In the genomic region with DNA sequence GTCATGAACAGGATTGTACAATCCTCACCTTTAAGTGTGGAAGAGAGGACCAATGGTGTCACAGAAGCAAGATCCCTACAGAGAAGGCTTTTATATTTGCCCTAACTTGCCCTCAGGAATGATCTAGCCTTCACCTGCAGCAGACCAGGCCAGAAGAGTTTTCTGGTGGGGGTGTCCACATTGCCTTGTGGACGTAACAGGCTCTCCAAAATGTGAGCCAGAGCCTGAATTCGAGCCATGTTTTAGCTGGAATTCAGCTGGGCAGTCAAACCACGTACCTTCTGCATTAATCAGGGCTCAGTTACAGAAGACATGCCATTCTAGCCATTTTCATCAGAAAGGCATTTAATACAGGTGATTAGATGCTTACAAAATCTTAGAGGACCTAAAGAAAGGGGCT, we compare ENCODE assay signal across 21 cellular contexts. TPM values are rescaled to one million over a fixed set of nuclear protein-coding genes. Genes with fewer than 3 reads are reported as not detected.
DNase-seq lines count a peak whose midpoint lies in the region; ATAC-seq and TF ChIP-seq lines count a peak whose summit lies in the region.
"Had no signal": no experiment of that assay in that cellular context is flagged by ENCODE, and none has a peak within 500 bp of the region (broad histone marks: within the 10 kb centered on the region; RNA-seq: fewer than 3 reads in every experiment).

No MANE protein-coding gene starts in this region.

- no peaks in the 10 kb centered on the region for H3K36me3 Mint-ChIP-seq in stimulated activated naive B cell treated with anti-CD40 and anti-IgM and Interleukin-4, amounts not matched to agents 10 μg/mL and 1 μg/mL and 100 μg/mL, for 72 hours
- H3K36me3 Mint-ChIP-seq in endodermal cell (ENCODE audit: low read depth), result no peaks in the 10 kb centered on the region
- H3K36me3 Mint-ChIP-seq: CD4-positive, alpha-beta memory T cell had no signal

- no TSS peak for BruUV-seq in OCI-LY7 (replicated peaks; lab: Mats Ljungman, UMichigan)

- H3K4me3 Mint-ChIP-seq in stimulated activated naive B cell treated with anti-CD40 and anti-IgM and Interleukin-4, amounts not matched to agents 10 μg/mL and 1 μg/mL and 100 μg/mL, for 72 hours, result no peak overlapping the region
- no peak overlapping the region for H3K4me3 Mint-ChIP-seq in endodermal cell
- H3K4me3 Mint-ChIP-seq: CD4-positive, alpha-beta memory T cell had no signal

- no peak overlapping the region for H3K4me3 ChIP-seq in DND-41 (ENCODE audit: low read depth in 1 of 2, low read length in 2 of 2)
- H3K4me3 ChIP-seq in OCI-LY7 (ENCODE audit: low read depth, low read length, poor library complexity, severe bottlenecking), result no peak overlapping the region
- H3K4me3 ChIP-seq in neural cell (ENCODE audit: low read length), result no peak overlapping the region
- no peak overlapping the region for H3K4me3 ChIP-seq in endodermal cell (ENCODE audit: low read length)
- H3K4me3 ChIP-seq: A549, K562, SJSA1 had no signal

- WGBS in endodermal cell (ENCODE audit: insufficient coverage in 1 of 2, insufficient read length in 1 of 2), 2 experiments, result 94 to 95% methylated on average over 3 of the region's 3 CpGs

- no peaks in the 10 kb centered on the region for H3F3A ChIP-seq in neural cell (ENCODE audit: insufficient read depth, low read length, poor library complexity, severe bottlenecking)

- H3K9me2 ChIP-seq in OCI-LY7 (ENCODE audit: insufficient read depth, low read length) (no peaks in the 10 kb centered on the region), neural cell (ENCODE audit: insufficient read depth, low read length) (no peaks in the 10 kb centered on the region)

- TF ChIP-seq EP300 in neural cell (conservative IDR thresholded peaks at IDR 0.05; ENCODE audit: poor library complexity, severe bottlenecking), result no peak

- DNase-seq in AG20443 (ENCODE audit: low spot score) (peak; percentile 41), DND-41 (no peak), OCI-LY7 (ENCODE audit: low spot score) (no peak), endodermal cell (no peak)
- DNase-seq in stimulated activated naive B cell treated with anti-CD40 and anti-IgM and Interleukin-4, amounts not matched to agents 10 μg/mL and 1 μg/mL and 100 μg/mL, for 72 hours, result no peak
- DNase-seq: CD4-positive, alpha-beta memory T cell; GDM1; MM.1S; NCI-H1048; NCI-H1417 treated with DMSO at 0.1 percent for 48 hours; NCI-H187 treated with DMSO at 0.1 percent for 48 hours; NCI-H345; NCI-H524 treated with DMSO at 0.1 percent for 48 hours; NCI-H82 had no signal

- H3K9ac ChIP-seq in DND-41 (ENCODE audit: low read depth, low read length), result no peak overlapping the region
- peak overlapping the region; percentile 45 for H3K9ac ChIP-seq in neural cell (ENCODE audit: low read length)
- no peak overlapping the region for H3K9ac ChIP-seq in endodermal cell (ENCODE audit: extremely low read depth, low read length, poor library complexity, severe bottlenecking)

- no peak overlapping the region for H3K27ac ChIP-seq in DND-41 (ENCODE audit: low read length)
- no peak overlapping the region for H3K27ac ChIP-seq in OCI-LY7 (ENCODE audit: low read depth, low read length, poor library complexity, severe bottlenecking)
- peak overlapping the region; percentile 73 for H3K27ac ChIP-seq in neural cell (ENCODE audit: low read length)
- H3K27ac ChIP-seq in endodermal cell (ENCODE audit: low read depth, low read length), result no peak overlapping the region
- H3K27ac ChIP-seq: A549, SJSA1 had no signal

- 0 out of 2 replicates have a peak overlapping the region, but pooled peaks have one; percentile 17 for H2AFZ ChIP-seq in DND-41 (ENCODE audit: low read depth, low read length)
- peak overlapping the region; percentile 59 for H2AFZ ChIP-seq in OCI-LY7 (ENCODE audit: low read length)
- peak overlapping the region; percentile 80 for H2AFZ ChIP-seq in neural cell (ENCODE audit: low read depth, low read length)

- H3K4me1 ChIP-seq in DND-41 (ENCODE audit: insufficient read depth, low read length) (no peaks in the 10 kb centered on the region), OCI-LY7 (ENCODE audit: insufficient read depth, low read length, poor library complexity, severe bottlenecking) (peaks cover 14% of the 10 kb centered on the region), endodermal cell (ENCODE audit: control insufficient read depth, insufficient read depth, low read length) (no peaks in the 10 kb centered on the region)
- H3K4me1 ChIP-seq: A549, SJSA1 had no signal

- H3K4me2 ChIP-seq in DND-41 (ENCODE audit: insufficient read depth, low read length) (no peak overlapping the region), OCI-LY7 (ENCODE audit: low read length) (no peak overlapping the region), neural cell (ENCODE audit: low read length) (no peak overlapping the region)
- H3K4me2 ChIP-seq: A549 had no signal

- H3K27me3 ChIP-seq in DND-41 (ENCODE audit: insufficient read depth, low read length, poor library complexity), result no peaks in the 10 kb centered on the region
- H3K27me3 ChIP-seq in neural cell (ENCODE audit: insufficient read depth, low read depth, low read length), result no peaks in the 10 kb centered on the region
- H3K27me3 ChIP-seq in endodermal cell (ENCODE audit: control insufficient read depth, insufficient read depth, low read length, poor library complexity, severe bottlenecking), result no peaks in the 10 kb centered on the region
- H3K27me3 ChIP-seq: SJSA1 had no signal

- ATAC-seq in DND-41 (ENCODE audit: insufficient read depth, low read depth) (no peak), GM21529 (IDR thresholded peaks at IDR 0.05; ENCODE audit: unreplicated experiment) (no peak)
- no peak for ATAC-seq in stimulated activated naive B cell treated with anti-CD40 and anti-IgM and Interleukin-4, amounts not matched to agents 10 μg/mL and 1 μg/mL and 100 μg/mL, for 72 hours (replicated peaks)
- ATAC-seq: A549, HepG2, K562, Right ventricle myocardium inferior had no signal

- intact Hi-C loops in OCI-LY7 (cut with micrococcal nuclease; ENCODE audit: unreplicated experiment), result no loop called here

- no peak for TF ChIP-seq RAD21 in neural cell (conservative IDR thresholded peaks at IDR 0.05)

- no peaks in the 10 kb centered on the region for H3K27me3 Mint-ChIP-seq in stimulated activated naive B cell treated with anti-CD40 and anti-IgM and Interleukin-4, amounts not matched to agents 10 μg/mL and 1 μg/mL and 100 μg/mL, for 72 hours
- no peaks in the 10 kb centered on the region for H3K27me3 Mint-ChIP-seq in endodermal cell (ENCODE audit: insufficient read depth)
- H3K27me3 Mint-ChIP-seq: CD4-positive, alpha-beta memory T cell had no signal

- CTCF ChIA-PET in OCI-LY7 (lab: Charles Lee; ENCODE audit: unreplicated experiment), result no interaction called here

- H4K20me1 ChIP-seq in DND-41 (ENCODE audit: insufficient read depth, low read length) (no peaks in the 10 kb centered on the region), OCI-LY7 (ENCODE audit: insufficient read depth, low read length) (no peaks in the 10 kb centered on the region), neural cell (ENCODE audit: insufficient read depth) (no peaks in the 10 kb centered on the region)

- H3K79me2 ChIP-seq in DND-41 (ENCODE audit: insufficient read depth, low read length) (no peaks in the 10 kb centered on the region), OCI-LY7 (ENCODE audit: insufficient read depth, low read depth, low read length) (no peaks in the 10 kb centered on the region), neural cell (replicated peaks; ENCODE audit: insufficient read depth, low read length) (no peaks in the 10 kb centered on the region)

- POLR2A ChIA-PET in OCI-LY7 (lab: Charles Lee), result no interaction called here

- no peaks in the 10 kb centered on the region for H3K36me3 ChIP-seq in DND-41 (ENCODE audit: insufficient read depth, low read length)
- H3K36me3 ChIP-seq in OCI-LY7 (ENCODE audit: insufficient read depth, low read length), result no peaks in the 10 kb centered on the region
- no peaks in the 10 kb centered on the region for H3K36me3 ChIP-seq in neural cell (ENCODE audit: insufficient read depth, low read length)
- H3K36me3 ChIP-seq in endodermal cell (ENCODE audit: control insufficient read depth, insufficient read depth, low read length), result no peaks in the 10 kb centered on the region
- H3K36me3 ChIP-seq: SJSA1 had no signal

- H3K9me3 Mint-ChIP-seq in stimulated activated naive B cell treated with anti-CD40 and anti-IgM and Interleukin-4, amounts not matched to agents 10 μg/mL and 1 μg/mL and 100 μg/mL, for 72 hours, result no peaks in the 10 kb centered on the region
- no peaks in the 10 kb centered on the region for H3K9me3 Mint-ChIP-seq in endodermal cell
- H3K9me3 Mint-ChIP-seq: CD4-positive, alpha-beta memory T cell had no signal

- no peak for TF ChIP-seq CTCF in DND-41 (IDR thresholded peaks at IDR 0.05; ENCODE audit: borderline replicate concordance, extremely low read depth, low read length, poor library complexity, severe bottlenecking)
- no peak for TF ChIP-seq CTCF in OCI-LY7 (conservative IDR thresholded peaks at IDR 0.05; ENCODE audit: low read length)
- no peak for TF ChIP-seq CTCF in neural cell (IDR thresholded peaks at IDR 0.05; ENCODE audit: poor library complexity, severe bottlenecking)
- no peak for TF ChIP-seq CTCF in endodermal cell (conservative IDR thresholded peaks at IDR 0.05)

- peaks cover 9 to 15% of the 10 kb centered on the region in 2 donors for H3K4me1 Mint-ChIP-seq in stimulated activated naive B cell treated with anti-CD40 and anti-IgM and Interleukin-4, amounts not matched to agents 10 μg/mL and 1 μg/mL and 100 μg/mL, for 72 hours
- no peaks in the 10 kb centered on the region for H3K4me1 Mint-ChIP-seq in endodermal cell

- H3K27ac Mint-ChIP-seq in stimulated activated naive B cell treated with anti-CD40 and anti-IgM and Interleukin-4, amounts not matched to agents 10 μg/mL and 1 μg/mL and 100 μg/mL, for 72 hours, result no peak overlapping the region
- H3K27ac Mint-ChIP-seq in endodermal cell, result no peak overlapping the region
- H3K27ac Mint-ChIP-seq: CD4-positive, alpha-beta memory T cell had no signal

- H3K9me3 ChIP-seq in DND-41 (ENCODE audit: insufficient read depth, low read length, severe bottlenecking) (no peaks in the 10 kb centered on the region), OCI-LY7 (ENCODE audit: low read length) (no peaks in the 10 kb centered on the region), neural cell (ENCODE audit: low read length) (no peaks in the 10 kb centered on the region), endodermal cell (ENCODE audit: control insufficient read depth, low read length) (no peaks in the 10 kb centered on the region)
- H3K9me3 ChIP-seq: A549, SJSA1 had no signal

TF ChIP-seq in neural cell, 6 proteins besides CTCF, POLR2A, EP300 and RAD21:
- TF ChIP-seq SMC3 (conservative IDR thresholded peaks at IDR 0.05; ENCODE audit: poor library complexity), result no peak

RNA-seq across cellular contexts. Expression of a gene that starts 23.6 kb away (rescaled TPM):
- total RNA-seq in OCI-LY7 (2014; rRNA removed; shearing (Covaris generic)), result 24.5 and 30.1 TPM in 2 replicates
- total RNA-seq in OCI-LY7 (2022) (129 and 143 TPM in 2 replicates), endodermal cell (100 to 1,000 TPM; 166 to 194 TPM)
- polyA plus RNA-seq in neural cell, result 40.1 and 42.4 TPM in 2 replicates
- polyA minus RNA-seq in neural cell, result 70.6 and 86.5 TPM in 2 replicates
- 130 TPM for polyA plus RNA-seq in endodermal cell (2013, experiment 1 of 2)
- 118 TPM for polyA plus RNA-seq in endodermal cell (2013, experiment 2 of 2)

RNA-seq across cellular contexts. Expression of a gene that starts 51.8 kb away (rescaled TPM):
- 148 and 149 TPM in 2 replicates for total RNA-seq in OCI-LY7 (2014; rRNA removed; shearing (Covaris generic))
- total RNA-seq in OCI-LY7 (2022) (115 and 123 TPM in 2 replicates), endodermal cell (100 to 1,000 TPM; 197 to 210 TPM)
- 201 and 218 TPM in 2 replicates for polyA plus RNA-seq in neural cell
- polyA minus RNA-seq in neural cell, result 235 and 246 TPM in 2 replicates
- polyA plus RNA-seq in endodermal cell (2013, experiment 1 of 2), result 199 TPM
- 187 TPM for polyA plus RNA-seq in endodermal cell (2013, experiment 2 of 2)

Comparison
In these comparisons a context has a peak if more than half of its experiments do, and no peak if none do; other contexts are left out.
1. H2AFZ ChIP-seq: peak in every context shown above with its lines; median percentile 80 in neural cell; 59 in OCI-LY7; 17 in DND-41.